Comparison of ENCODE assay signal across 12 cellular contexts in the genomic region with DNA sequence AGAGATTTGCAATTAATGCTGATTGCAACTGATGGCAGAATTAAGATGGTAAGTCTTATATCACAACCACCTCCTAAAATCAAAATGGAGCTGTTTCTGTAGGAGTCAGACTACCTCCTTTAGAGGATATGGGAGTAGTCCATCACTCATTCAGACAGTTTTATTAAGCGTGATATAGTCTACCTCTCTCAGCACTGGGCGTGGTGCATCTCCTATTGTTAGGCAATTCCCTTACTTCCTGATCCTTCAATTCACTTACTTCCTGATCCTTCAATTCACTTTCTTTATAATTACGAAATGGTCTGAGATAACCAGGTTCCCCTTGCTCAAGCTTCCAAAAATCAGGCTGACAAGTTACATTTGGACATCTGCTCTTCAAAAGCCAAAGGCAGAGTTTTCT. TPM values are rescaled to one million over a fixed set of nuclear protein-coding genes. Genes with fewer than 3 reads are reported as not detected.
DNase-seq lines count a peak whose midpoint lies in the region; ATAC-seq, FAIRE-seq and TF ChIP-seq lines count a peak whose summit lies in the region.
"Had no signal": no experiment of that assay in that cellular context is flagged by ENCODE, and none has a peak within 500 bp of the region (broad histone marks: within the 10 kb centered on the region; RNA-seq: fewer than 3 reads in every experiment).

No MANE protein-coding gene starts in this region.

- no peak for FAIRE-seq in GM19239 (lab: Jason Lieb, UNC)
- FAIRE-seq: GM12878 had no signal

- peaks cover 1 to 5% (median 2%) of the 10 kb centered on the region in 3 donors for H3K27me3 Mint-ChIP-seq in CD14-positive monocyte (ENCODE audit: low read depth in 3 of 3)

- peak overlapping the region; percentile 80 for H3K27ac ChIP-seq in colonic mucosa
- H3K27ac ChIP-seq in mucosa of rectum (ENCODE audit: low read depth in 2 of 2, low read length in 2 of 2), result peak overlapping the region; percentile 82 to 96
- H3K27ac ChIP-seq in caudate nucleus (ENCODE audit: low read depth, low read length), result no peak overlapping the region
- H3K27ac ChIP-seq: BLaER1 had no signal

- H3K36me3 Mint-ChIP-seq in CD14-positive monocyte, result no peaks in the 10 kb centered on the region
- H3K36me3 Mint-ChIP-seq: stimulated activated effector memory CD8-positive, alpha-beta T cell treated with anti-CD3 and anti-CD28 coated beads, Interleukin-12 subunit alpha, Interleukin-12 subunit beta, amount 100 ng/mL, for 72 hours had no signal

- H3K4me1 ChIP-seq in colonic mucosa (peaks cover 21% of the 10 kb centered on the region), mucosa of rectum (ENCODE audit: control insufficient read depth in 2 of 2, insufficient read depth in 2 of 2, low read length in 2 of 2) (peaks cover 47 to 78% of the 10 kb centered on the region in 2 donors)
- H3K4me1 ChIP-seq: BLaER1 had no signal

- DNase-seq in CD14-positive monocyte (ENCODE audit: low spot score), result no peak
- peak; percentile 32 for DNase-seq in NCI-H187 treated with DMSO at 0.1 percent for 48 hours (lab: John Stamatoyannopoulos, UW)
- peak; percentile 75 for DNase-seq in colonic mucosa
- DNase-seq in GM03348 (ENCODE audit: low spot score), result no peak
- DNase-seq in caudate nucleus (lab: John Stamatoyannopoulos, UW), result no peak
- no peak for DNase-seq in GM19239 (ENCODE audit: insufficient read length, low spot score)
- DNase-seq: activated naive CD4-positive, alpha-beta T cell treated with anti-CD3 and anti-CD28 coated beads, Interleukin-2, amount 50 U/mL, for 16 hours had no signal

- peak overlapping the region in 1 of 2 donors; percentile 61 for H3K9ac ChIP-seq in colonic mucosa (ENCODE audit: low read depth in 2 of 2, low read length in 2 of 2)
- H3K9ac ChIP-seq in mucosa of rectum (ENCODE audit: low read depth in 1 of 2, low read length in 2 of 2), result peak overlapping the region; percentile 48 to 69
- H3K9ac ChIP-seq: BLaER1 had no signal

- peaks cover 0 to 3% (median 0%) of the 10 kb centered on the region in 7 donors for H3K9me3 Mint-ChIP-seq in CD14-positive monocyte
- H3K9me3 Mint-ChIP-seq: stimulated activated effector memory CD8-positive, alpha-beta T cell treated with anti-CD3 and anti-CD28 coated beads, Interleukin-12 subunit alpha, Interleukin-12 subunit beta, amount 100 ng/mL, for 72 hours had no signal

- peak overlapping the region; percentile 68 to 77 (median 73) for H3K27ac Mint-ChIP-seq in CD14-positive monocyte
- H3K27ac Mint-ChIP-seq: stimulated activated effector memory CD8-positive, alpha-beta T cell treated with anti-CD3 and anti-CD28 coated beads, Interleukin-12 subunit alpha, Interleukin-12 subunit beta, amount 100 ng/mL, for 72 hours had no signal

- intact Hi-C loops in CD14-positive monocyte (cut with micrococcal nuclease) (no loop called here), colonic mucosa (cut with DNase I) (no loop called here)

- no peak overlapping the region for H3K4me3 ChIP-seq in colonic mucosa
- peak overlapping the region in 1 of 2 donors; percentile 34 for H3K4me3 ChIP-seq in mucosa of rectum (ENCODE audit: low read length in 2 of 2)
- H3K4me3 ChIP-seq: BLaER1, GM12878 had no signal

- H3K4me3 Mint-ChIP-seq in CD14-positive monocyte, result peak overlapping the region in 1 of 2 donors; percentile 65
- H3K4me3 Mint-ChIP-seq: stimulated activated effector memory CD8-positive, alpha-beta T cell treated with anti-CD3 and anti-CD28 coated beads, Interleukin-12 subunit alpha, Interleukin-12 subunit beta, amount 100 ng/mL, for 72 hours had no signal

- no peak for ATAC-seq in HG02571 (IDR thresholded peaks at IDR 0.05; ENCODE audit: unreplicated experiment)
- ATAC-seq: GM12878; stimulated activated effector memory CD8-positive, alpha-beta T cell treated with anti-CD3 and anti-CD28 coated beads, Interleukin-12 subunit alpha, Interleukin-12 subunit beta, amount 100 ng/mL, for 72 hours had no signal

- H3K36me3 ChIP-seq in colonic mucosa (no peaks in the 10 kb centered on the region), mucosa of rectum (ENCODE audit: control insufficient read depth in 2 of 2, insufficient read depth in 2 of 2, low read length in 2 of 2) (peaks cover 4 to 10% of the 10 kb centered on the region in 2 donors)
- H3K36me3 ChIP-seq: BLaER1 had no signal

- H3K27me3 ChIP-seq in colonic mucosa (no peaks in the 10 kb centered on the region), mucosa of rectum (ENCODE audit: control insufficient read depth in 2 of 2, insufficient read depth in 2 of 2, low read length in 2 of 2) (no peaks in the 10 kb centered on the region)
- H3K27me3 ChIP-seq: BLaER1 had no signal

- TF ChIP-seq CTCF in CD14-positive monocyte (IDR thresholded peaks at IDR 0.05), result no peak
- TF ChIP-seq CTCF in colonic mucosa (IDR thresholded peaks at IDR 0.05), result no peak

- H3K9me3 ChIP-seq in colonic mucosa (no peaks in the 10 kb centered on the region), mucosa of rectum (ENCODE audit: control insufficient read depth in 2 of 2, low read length in 2 of 2) (no peaks in the 10 kb centered on the region)
- H3K9me3 ChIP-seq: BLaER1 had no signal

- peaks cover 56% of the 10 kb centered on the region for H3K4me1 Mint-ChIP-seq in CD14-positive monocyte

RNA-seq across cellular contexts. Expression of a gene that starts 31.9 kb away (rescaled TPM):
- polyA plus RNA-seq in CD14-positive monocyte, result under 1 TPM; 0.02 to 0.11 TPM
- 100 to 1,000 TPM; 263 to 359 TPM for total RNA-seq in colonic mucosa

Comparison
In these comparisons a context has a peak if more than half of its experiments do, and no peak if none do; other contexts are left out.
1. DNase-seq: peak in NCI-H187 treated with DMSO at 0.1 percent for 48 hours (single experiment) and colonic mucosa (single experiment); none in CD14-positive monocyte (single experiment), GM03348 (single experiment), caudate nucleus (0 of 61) and GM19239 (single experiment).